ENCODE assay signal across 22 cellular contexts in the genomic region with DNA sequence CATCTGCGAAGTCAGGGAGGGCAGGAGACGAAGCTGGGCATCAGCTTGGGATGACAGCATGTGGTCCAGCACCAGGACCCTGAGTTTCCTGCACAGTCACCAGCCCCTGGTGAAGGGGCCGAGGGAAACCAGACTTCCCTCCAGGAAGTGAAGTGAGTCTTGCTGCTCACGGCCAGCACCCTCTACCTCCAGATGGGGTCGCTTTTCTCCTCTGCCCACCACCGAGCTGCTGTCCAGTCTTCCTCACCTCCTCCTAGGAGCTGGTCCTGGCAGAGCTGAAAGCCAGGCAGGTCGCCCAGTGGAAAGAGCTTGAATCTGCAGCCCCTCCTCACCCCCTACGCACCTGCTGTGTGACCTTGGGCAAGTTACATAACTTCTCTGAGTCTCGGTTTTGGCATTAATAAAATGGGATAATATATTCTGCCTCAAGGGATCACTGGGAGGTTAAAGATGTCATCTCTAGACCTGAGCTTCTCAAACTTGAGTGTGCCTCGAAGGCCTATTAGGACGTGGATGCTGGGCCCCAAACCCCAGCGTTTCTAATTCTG.
"Had no signal": no experiment of that assay in that cellular context is flagged by ENCODE, and none has a peak within 500 bp of the region (broad histone marks: within the 10 kb centered on the region; RNA-seq: fewer than 3 reads in every experiment).

No MANE protein-coding gene starts in this region.

- H3K27me3 ChIP-seq: hepatocyte, neural progenitor cell, pancreas had no signal

- ATAC-seq: left colon; left ventricle myocardium superior; natural killer cell treated with Interleukin-12 subunit alpha and Interleukin-12 subunit beta and Interleukin-15 and Interleukin-18, amount 100 ng/mL, for 72 hours; pancreas had no signal

- H3K27ac ChIP-seq: coronary artery, hepatocyte, neural progenitor cell, pancreas, prostate gland, stomach, thoracic aorta had no signal

- H3K9me3 ChIP-seq: pancreas, prostate gland, stomach, thoracic aorta had no signal

- H3K4me2 ChIP-seq: hepatocyte, neural progenitor cell had no signal

- FAIRE-seq: pancreas, small intestine had no signal

- H3K9ac ChIP-seq: neural progenitor cell had no signal

- H3K4me1 ChIP-seq: neural progenitor cell, pancreas, prostate gland had no signal

- DNase-seq: effector CD4-positive, alpha-beta T cell; foreskin melanocyte; left colon; left ventricle myocardium superior; mesenchymal stem cell; midbrain; occipital lobe; pancreas; retina; small intestine; stimulated activated CD4-positive, alpha-beta T cell treated with anti-CD3 and anti-CD28 coated beads, Interleukin-12 subunit alpha, Interleukin-12 subunit beta, amount 100 ng/mL, for 4 hours; stimulated activated naive CD4-positive, alpha-beta T cell; stomach; substantia nigra; trophoblast cell had no signal

- H3K79me2 ChIP-seq: hepatocyte had no signal

- H3K4me3 ChIP-seq: coronary artery, hepatocyte, lung, neural progenitor cell, pancreas, prostate gland, stomach, thoracic aorta had no signal

- H3K36me3 ChIP-seq: neural progenitor cell, pancreas, prostate gland, stomach, thoracic aorta had no signal

- H2AFZ ChIP-seq: hepatocyte, neural progenitor cell had no signal
